In genomic region chr3:116002240-116002639, GRCh38 we compare ENCODE assay signal across 23 cellular contexts.
DNase-seq lines count a peak whose midpoint lies in the region; TF ChIP-seq lines count a peak whose summit lies in the region.
"Had no signal": no experiment of that assay in that cellular context is flagged by ENCODE, and none has a peak within 500 bp of the region (broad histone marks: within the 10 kb centered on the region; RNA-seq: fewer than 3 reads in every experiment).

No MANE protein-coding gene starts in this region.

- H3K27me3 ChIP-seq in mammary epithelial cell (ENCODE audit: insufficient read depth, low read length) (no peaks in the 10 kb centered on the region), breast epithelium (no peaks in the 10 kb centered on the region), brain microvascular endothelial cell (replicated peaks) (no peaks in the 10 kb centered on the region), mesenchymal stem cell (ENCODE audit: control insufficient read depth in 1 of 2, insufficient read depth in 1 of 2, low read length in 2 of 2) (no peaks in the 10 kb centered on the region), GM23248 (replicated peaks; ENCODE audit: insufficient read depth) (no peaks in the 10 kb centered on the region), colonic mucosa (no peaks in the 10 kb centered on the region)
- H3K27me3 ChIP-seq: BLaER1 treated with 17β-estradiol and CSF1 and Interleukin-3, amounts not matched to agents 10 nM and 100 nM had no signal

- H3K4me2 ChIP-seq in mammary epithelial cell (ENCODE audit: insufficient read depth, low read depth, low read length) (no peak overlapping the region), mesenchymal stem cell (ENCODE audit: low read length, poor library complexity, severe bottlenecking) (no peak overlapping the region), GM23248 (ENCODE audit: unreplicated experiment) (no peak overlapping the region)
- H3K4me2 ChIP-seq: BLaER1 treated with 17β-estradiol and CSF1 and Interleukin-3, amounts not matched to agents 10 nM and 100 nM had no signal

- no peak overlapping the region for H2BK120ac ChIP-seq in mesenchymal stem cell (ENCODE audit: low read depth, low read length)

- peaks cover 35% of the 10 kb centered on the region for H3F3A ChIP-seq in GM23248 (ENCODE audit: insufficient read depth)

- no peak overlapping the region for H3K14ac ChIP-seq in mesenchymal stem cell (ENCODE audit: low read length in 2 of 2)

- H3K9ac ChIP-seq in mammary epithelial cell (ENCODE audit: insufficient read depth, low read length) (no peak overlapping the region), mesenchymal stem cell (ENCODE audit: low read length) (peak overlapping the region; percentile 72), GM23248 (no peak overlapping the region), colonic mucosa (ENCODE audit: low read depth in 2 of 2, low read length in 2 of 2) (no peak overlapping the region)
- H3K9ac ChIP-seq: BLaER1 treated with 17β-estradiol and CSF1 and Interleukin-3, amounts not matched to agents 10 nM and 100 nM had no signal

- H4K91ac ChIP-seq in mesenchymal stem cell (ENCODE audit: low read length), result no peak overlapping the region

- H3K36me3 ChIP-seq in mammary epithelial cell (ENCODE audit: insufficient read depth, low read length) (no peaks in the 10 kb centered on the region), breast epithelium (no peaks in the 10 kb centered on the region), brain microvascular endothelial cell (replicated peaks) (no peaks in the 10 kb centered on the region), mesenchymal stem cell (ENCODE audit: control insufficient read depth in 1 of 2, insufficient read depth in 2 of 2, low read depth in 1 of 2, low read length in 2 of 2) (no peaks in the 10 kb centered on the region), GM23248 (ENCODE audit: low read depth) (no peaks in the 10 kb centered on the region), colonic mucosa (no peaks in the 10 kb centered on the region)
- H3K36me3 ChIP-seq: BLaER1 treated with 17β-estradiol and CSF1 and Interleukin-3, amounts not matched to agents 10 nM and 100 nM had no signal

- 0 out of 2 replicates have a peak, but pooled peaks cover 3% of the 10 kb centered on the region for H3K9me2 ChIP-seq in GM23248 (ENCODE audit: insufficient read depth)

- TF ChIP-seq CTCF in mammary epithelial cell (conservative IDR thresholded peaks at IDR 0.05 in 1 of 2, IDR thresholded peaks at IDR 0.05 in 1 of 2; ENCODE audit: extremely low read depth in 1 of 2, insufficient read depth in 1 of 2, low read depth in 1 of 2, low read length in 2 of 2) (no peak), breast epithelium (IDR thresholded peaks at IDR 0.05) (no peak), brain microvascular endothelial cell (IDR thresholded peaks at IDR 0.05; ENCODE audit: low read depth, low read length, missing control alignments) (no peak), CD14-positive monocyte (IDR thresholded peaks at IDR 0.05) (no peak), colonic mucosa (IDR thresholded peaks at IDR 0.05) (no peak)

- H3K4me1 ChIP-seq in mammary epithelial cell (ENCODE audit: insufficient read depth, low read length) (peaks cover 46% of the 10 kb centered on the region), breast epithelium (no peaks in the 10 kb centered on the region), mesenchymal stem cell (ENCODE audit: control insufficient read depth, insufficient read depth, low read depth, low read length) (peaks cover 12% of the 10 kb centered on the region), GM23248 (ENCODE audit: insufficient read depth) (peaks cover 52% of the 10 kb centered on the region), colonic mucosa (no peaks in the 10 kb centered on the region)

- H3K9me3 ChIP-seq in mammary epithelial cell (replicated peaks; ENCODE audit: insufficient read depth, low read length), result no peaks in the 10 kb centered on the region
- H3K9me3 ChIP-seq in breast epithelium, result no peaks in the 10 kb centered on the region
- H3K9me3 ChIP-seq in mesenchymal stem cell (ENCODE audit: control insufficient read depth, low read length), result no peaks in the 10 kb centered on the region
- H3K9me3 ChIP-seq in GM23248 (ENCODE audit: low read depth), result no peaks in the 10 kb centered on the region
- no peaks in the 10 kb centered on the region for H3K9me3 ChIP-seq in colonic mucosa
- H3K9me3 ChIP-seq: BLaER1 treated with 17β-estradiol and CSF1 and Interleukin-3, amounts not matched to agents 10 nM and 100 nM had no signal

- no peaks in the 10 kb centered on the region for H4K20me1 ChIP-seq in mammary epithelial cell (ENCODE audit: insufficient read depth, low read length)
- no peaks in the 10 kb centered on the region for H4K20me1 ChIP-seq in GM23248 (ENCODE audit: insufficient read depth)
- H4K20me1 ChIP-seq: BLaER1 treated with 17β-estradiol and CSF1 and Interleukin-3, amounts not matched to agents 10 nM and 100 nM had no signal

- no peaks in the 10 kb centered on the region for H3K4me1 Mint-ChIP-seq in CD14-positive monocyte
- H3K4me1 Mint-ChIP-seq: CD4-positive, alpha-beta memory T cell had no signal

- H2BK5ac ChIP-seq in mesenchymal stem cell (ENCODE audit: low read depth, low read length, poor library complexity, severe bottlenecking), result no peak overlapping the region

- CTCF ChIA-PET in mammary epithelial cell (lab: Charles Lee; ENCODE audit: low non-redundant PET), result no interaction called here

- in situ Hi-C loops in mammary epithelial cell (cut with MboI; ENCODE audit: low sequenced_read_pairs in 2 of 2), result no loop called here
- in situ Hi-C loops in brain microvascular endothelial cell (cut with HindIII; ENCODE audit: low pct_ligation_motif_present, low sequenced_read_pairs), result no loop called here
- in situ Hi-C loops in GM23248 (cut with MboI), result no loop called here

- H3K4me3 Mint-ChIP-seq in CD14-positive monocyte, result no peak overlapping the region
- H3K4me3 Mint-ChIP-seq: CD4-positive, alpha-beta memory T cell had no signal

- no peak for TF ChIP-seq POLR2A in breast epithelium (IDR thresholded peaks at IDR 0.05)

- peak overlapping the region in 1 of 2 experiments; percentile 52 for H3K18ac ChIP-seq in mesenchymal stem cell (ENCODE audit: low read depth in 1 of 2, low read length in 2 of 2)

- dilution Hi-C loops in mammary epithelial cell (cut with HindIII; ENCODE audit: low sequenced_read_pairs), result no loop called here

- H3K27me3 Mint-ChIP-seq in CD14-positive monocyte (ENCODE audit: low read depth in 3 of 3), result peaks cover 0 to 4% (median 3%) of the 10 kb centered on the region in 3 donors
- H3K27me3 Mint-ChIP-seq: CD4-positive, alpha-beta memory T cell had no signal

- no peak overlapping the region for H4K8ac ChIP-seq in mesenchymal stem cell (ENCODE audit: low read length)

- no peak overlapping the region for H3K4me3 ChIP-seq in mammary epithelial cell (replicated peaks in 1 of 3; ENCODE audit: insufficient read depth in 1 of 3, low read depth in 2 of 3, low read length in 3 of 3)
- no peak overlapping the region for H3K4me3 ChIP-seq in breast epithelium
- no peak overlapping the region for H3K4me3 ChIP-seq in brain microvascular endothelial cell (ENCODE audit: low read depth, low read length)
- H3K4me3 ChIP-seq in mesenchymal stem cell (ENCODE audit: insufficient read depth in 1 of 2, low read depth in 1 of 2, low read length in 2 of 2), result no peak overlapping the region
- no peak overlapping the region for H3K4me3 ChIP-seq in GM23248
- no peak overlapping the region for H3K4me3 ChIP-seq in colonic mucosa
- H3K4me3 ChIP-seq: BLaER1 treated with 17β-estradiol and CSF1 and Interleukin-3, amounts not matched to agents 10 nM and 100 nM had no signal

- no peak overlapping the region for H3K23ac ChIP-seq in mesenchymal stem cell (ENCODE audit: low read length in 2 of 2)

- H2BK12ac ChIP-seq in mesenchymal stem cell (ENCODE audit: low read length in 2 of 2), result no peak overlapping the region

- no peak for DNase-seq in mammary epithelial cell
- DNase-seq in breast epithelium (ENCODE audit: low spot score in 2 of 2), result no peak
- no peak for DNase-seq in brain microvascular endothelial cell
- DNase-seq in mesenchymal stem cell, result no peak
- DNase-seq in GM23248, result no peak
- no peak for DNase-seq in CD14-positive monocyte (ENCODE audit: low spot score)
- no peak for DNase-seq in colonic mucosa
- DNase-seq: AML-193; CD4-positive, alpha-beta memory T cell; COR-L47; DMS79; EL; GF-D8; Karpas-422; NCI-H1092; NCI-H1436; NCI-H187 treated with DMSO at 0.1 percent for 48 hours; NCI-H2107; NCI-H524; RPMI8226; SHP77; SW 1271 had no signal

- no peak overlapping the region for H3K27ac Mint-ChIP-seq in CD14-positive monocyte
- H3K27ac Mint-ChIP-seq: CD4-positive, alpha-beta memory T cell had no signal

- no peaks in the 10 kb centered on the region for H3K79me2 ChIP-seq in mammary epithelial cell (ENCODE audit: insufficient read depth, low read length)
- H3K79me2 ChIP-seq in GM23248 (ENCODE audit: insufficient read depth), result no peaks in the 10 kb centered on the region

- peaks cover 7% of the 10 kb centered on the region for H3K79me1 ChIP-seq in mesenchymal stem cell (replicated peaks; ENCODE audit: low read length, poor library complexity, severe bottlenecking)

- H3K4ac ChIP-seq in mesenchymal stem cell (ENCODE audit: low read depth in 1 of 2, low read length in 2 of 2), result no peak overlapping the region

- H3K9me3 Mint-ChIP-seq in CD14-positive monocyte, result peaks cover 0 to 3% (median 0%) of the 10 kb centered on the region in 7 donors

- intact Hi-C loops in mammary epithelial cell (cut with micrococcal nuclease), result no loop called here
- intact Hi-C loops in breast epithelium (cut with DNase I; ENCODE audit: low total_unique reads), result no loop called here
- intact Hi-C loops in CD14-positive monocyte (cut with micrococcal nuclease), result no loop called here
- intact Hi-C loops in colonic mucosa (cut with DNase I), result no loop called here

- no peak overlapping the region for H2BK15ac ChIP-seq in mesenchymal stem cell (ENCODE audit: low read depth, poor library complexity, severe bottlenecking)

- H3K36me3 Mint-ChIP-seq in CD14-positive monocyte, result no peaks in the 10 kb centered on the region
- H3K36me3 Mint-ChIP-seq: CD4-positive, alpha-beta memory T cell had no signal

- peak overlapping the region; percentile 12 for H2AFZ ChIP-seq in mammary epithelial cell (ENCODE audit: low read depth, low read length)
- no peak overlapping the region for H2AFZ ChIP-seq in mesenchymal stem cell (ENCODE audit: low read depth, low read length)
- no peak overlapping the region for H2AFZ ChIP-seq in GM23248

- H3K27ac ChIP-seq in mammary epithelial cell (ENCODE audit: insufficient read depth, low read depth, low read length) (no peak overlapping the region), breast epithelium (no peak overlapping the region), brain microvascular endothelial cell (peak overlapping the region; percentile 1), mesenchymal stem cell (ENCODE audit: low read length, poor library complexity, severe bottlenecking) (peak overlapping the region; percentile 38), GM23248 (no peak overlapping the region), colonic mucosa (no peak overlapping the region)
- H3K27ac ChIP-seq: BLaER1 treated with 17β-estradiol and CSF1 and Interleukin-3, amounts not matched to agents 10 nM and 100 nM had no signal

- 66% methylated on average over 2 of the region's 2 CpGs for WGBS in mammary epithelial cell (ENCODE audit: low coverage, missing lambda C conversion rate)
- 85% methylated on average over 2 of the region's 2 CpGs for WGBS in mesenchymal stem cell
- WGBS in GM23248 (ENCODE audit: low coverage in 1 of 2, low lambda C conversion rate in 2 of 2, missing lambda C conversion rate in 2 of 2), 2 experiments, result 68 to 70% methylated on average over 2 of the region's 2 CpGs

- peak overlapping the region; percentile 86 for H2AK5ac ChIP-seq in mesenchymal stem cell (ENCODE audit: low read length, severe bottlenecking)

- no TSS peak for BruUV-seq in mammary epithelial cell (replicated peaks; lab: Mats Ljungman, UMichigan)

Comparison
In these comparisons a context has a peak if more than half of its experiments do, and no peak if none do; other contexts are left out.
1. H3K27ac ChIP-seq: peak in brain microvascular endothelial cell (single experiment) and mesenchymal stem cell (single experiment); none in mammary epithelial cell (single experiment), breast epithelium (0 of 2), GM23248 (single experiment) and colonic mucosa (single experiment).